In the genomic region with DNA sequence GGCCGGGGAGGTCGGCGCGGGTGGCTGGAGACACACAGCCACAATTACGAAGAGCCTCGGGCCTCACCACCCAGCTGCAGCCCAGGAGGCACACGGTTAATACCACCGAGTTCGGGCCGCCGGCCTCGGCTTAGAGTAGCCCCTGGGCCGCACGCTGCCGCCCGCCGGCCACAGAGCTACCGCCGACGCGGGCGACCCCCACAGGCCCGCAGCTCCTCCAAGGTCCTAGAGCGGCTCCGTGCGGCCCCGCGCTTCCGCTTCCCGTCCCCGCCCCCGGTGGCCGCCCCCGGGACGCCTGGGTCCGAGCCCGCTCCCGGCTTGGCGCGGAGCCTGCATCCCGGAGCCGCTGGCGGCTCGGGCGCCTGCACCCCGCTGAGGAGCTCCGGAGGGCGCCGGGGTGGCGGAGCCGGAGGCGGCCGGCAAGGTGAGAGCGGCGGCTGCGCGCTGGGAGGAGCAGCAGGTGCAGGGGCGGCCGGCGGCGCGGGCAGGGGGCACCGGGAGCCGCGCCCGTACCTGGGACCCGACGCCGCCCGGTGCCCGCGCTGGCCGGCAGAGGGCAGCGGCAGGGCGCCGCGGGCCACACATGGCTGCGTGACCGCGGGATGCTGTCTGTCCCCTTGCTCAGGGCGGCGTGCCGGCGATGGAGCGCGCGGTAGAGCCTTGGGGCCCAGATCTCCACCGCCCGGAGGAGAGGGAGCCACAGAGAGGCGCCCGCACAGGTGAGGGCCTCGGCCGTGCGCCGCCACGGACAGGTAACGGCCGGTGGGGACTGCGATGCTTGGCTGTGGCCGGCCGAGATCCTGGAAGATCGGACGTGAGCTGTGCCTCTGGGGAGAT, we compare ENCODE assay signal across 1 cellular context.
TF ChIP-seq lines count a peak whose summit lies in the region.

Gene ZNF48 (plus strand): TSS at position 266 of the 837 bp plus-strand sequence. CDS start 375 bp downstream, at position 641.

TF ChIP-seq in K562, 482 proteins besides CTCF, POLR2A, EP300 and RAD21 (continued from another document and continues in another):
- TF ChIP-seq ZNF740 (CRISPR knock-in tag; IDR thresholded peaks at IDR 0.05) (no peak; the same call in 1 of the 2 replicates), ZNF740 (tag; IDR thresholded peaks at IDR 0.05) (no peak), SLC30A9 (CRISPR knock-in tag; IDR thresholded peaks at IDR 0.05) (no peak), CCNT2 (IDR thresholded peaks at IDR 0.05; ENCODE audit: borderline replicate concordance, extremely low read depth, insufficient read length, low read depth, low read length) (peak; percentile 68), WHSC1 (IDR thresholded peaks at IDR 0.05; ENCODE audit: low read length) (no peak), MEF2A (IDR thresholded peaks at IDR 0.05; ENCODE audit: control insufficient read depth, low read depth, low read length) (no peak), ARID4B (CRISPR knock-in tag; IDR thresholded peaks at IDR 0.05) (peak; percentile 76), ZNF778 (CRISPR knock-in tag; IDR thresholded peaks at IDR 0.05) (no peak), MGA (IDR thresholded peaks at IDR 0.05) (no peak), TRIM28 (IDR thresholded peaks at IDR 0.05) (no peak), CREB3L1 (IDR thresholded peaks at IDR 0.05; ENCODE audit: borderline replicate concordance, low read depth) (peak; percentile 84; the same call in 1 of the 2 replicates), ZNF436 (CRISPR knock-in tag; IDR thresholded peaks at IDR 0.05) (no peak), MAFK (IDR thresholded peaks at IDR 0.05; ENCODE audit: low read length) (no peak)
- TF ChIP-seq, protein P1, sequence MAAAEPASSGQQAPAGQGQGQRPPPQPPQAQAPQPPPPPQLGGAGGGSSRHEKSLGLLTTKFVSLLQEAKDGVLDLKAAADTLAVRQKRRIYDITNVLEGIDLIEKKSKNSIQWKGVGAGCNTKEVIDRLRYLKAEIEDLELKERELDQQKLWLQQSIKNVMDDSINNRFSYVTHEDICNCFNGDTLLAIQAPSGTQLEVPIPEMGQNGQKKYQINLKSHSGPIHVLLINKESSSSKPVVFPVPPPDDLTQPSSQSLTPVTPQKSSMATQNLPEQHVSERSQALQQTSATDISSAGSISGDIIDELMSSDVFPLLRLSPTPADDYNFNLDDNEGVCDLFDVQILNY (CRISPR knock-in tag; IDR thresholded peaks at IDR 0.05) = peak; percentile 37; the same call in 1 of the 2 replicates
